In genomic region chr4:150999091-150999490, GRCh38 we compare ENCODE assay signal across 22 cellular contexts. TPM values are rescaled to one million over a fixed set of nuclear protein-coding genes. Genes with fewer than 3 reads are reported as not detected.
A peak's percentile ranks its signal among the peaks of the same experiment; 100 is the strongest.
DNase-seq lines count a peak whose midpoint lies in the region; ATAC-seq and TF ChIP-seq lines count a peak whose summit lies in the region.
"Had no signal": no experiment of that assay in that cellular context is flagged by ENCODE, and none has a peak within 500 bp of the region (broad histone marks: within the 10 kb centered on the region; RNA-seq: fewer than 3 reads in every experiment).

No MANE protein-coding gene starts in this region.

- no peak overlapping the region for H3K27ac Mint-ChIP-seq in endothelial cell (ENCODE audit: unreplicated experiment)
- no peak overlapping the region for H3K27ac Mint-ChIP-seq in activated CD4-positive, alpha-beta T cell treated with anti-CD3 and anti-CD28 coated beads for 36 hours

- no peak overlapping the region for H2AFZ ChIP-seq in Karpas-422 (ENCODE audit: low read length)

- peak overlapping the region; percentile 3; the same call in 1 of the 2 replicates for H3K4me3 ChIP-seq in Karpas-422 (ENCODE audit: low read length)
- H3K4me3 ChIP-seq: SJSA1, tibial nerve had no signal

- peaks cover 28% of the 10 kb centered on the region for H3K4me1 ChIP-seq in Karpas-422 (ENCODE audit: low read length)
- H3K4me1 ChIP-seq: SJSA1 had no signal

- H3K4me3 Mint-ChIP-seq in endothelial cell (ENCODE audit: unreplicated experiment), result peak overlapping the region; percentile 34
- H3K4me3 Mint-ChIP-seq in activated CD4-positive, alpha-beta T cell treated with anti-CD3 and anti-CD28 coated beads for 36 hours, result no peak overlapping the region
- H3K4me3 Mint-ChIP-seq: effector memory CD8-positive, alpha-beta T cell had no signal

- H3K36me3 ChIP-seq in Karpas-422 (ENCODE audit: insufficient read depth, low read length), result peaks cover 21% of the 10 kb centered on the region
- H3K36me3 ChIP-seq: SJSA1 had no signal

- no peak for TF ChIP-seq CTCF in endothelial cell (IDR thresholded peaks at IDR 0.05; ENCODE audit: unreplicated experiment)

- peak overlapping the region; percentile 31 for H3K27ac ChIP-seq in Karpas-422 (ENCODE audit: low read length)
- H3K27ac ChIP-seq: SJSA1, tibial nerve had no signal

- peaks cover 7% of the 10 kb centered on the region for H3K27me3 Mint-ChIP-seq in endothelial cell (ENCODE audit: unreplicated experiment)
- H3K27me3 Mint-ChIP-seq in activated CD4-positive, alpha-beta T cell treated with anti-CD3 and anti-CD28 coated beads for 36 hours, result no peaks in the 10 kb centered on the region
- H3K27me3 Mint-ChIP-seq: effector memory CD8-positive, alpha-beta T cell; naive thymus-derived CD8-positive, alpha-beta T cell had no signal

- H3K4me1 Mint-ChIP-seq in endothelial cell (ENCODE audit: unreplicated experiment), result peaks cover 11% of the 10 kb centered on the region
- peaks cover 54% of the 10 kb centered on the region for H3K4me1 Mint-ChIP-seq in activated CD4-positive, alpha-beta T cell treated with anti-CD3 and anti-CD28 coated beads for 36 hours

- POLR2A ChIA-PET in activated CD4-positive, alpha-beta T cell treated with anti-CD3 and anti-CD28 coated beads for 36 hours (lab: Charles Lee), result no interaction called here

- peak overlapping the region; percentile 30 for H3K4me2 ChIP-seq in Karpas-422 (ENCODE audit: low read depth, low read length, poor library complexity, severe bottlenecking)

- no peak overlapping the region for H3K9ac ChIP-seq in Karpas-422 (ENCODE audit: low read length)

- ATAC-seq in GM18520 (IDR thresholded peaks at IDR 0.05; ENCODE audit: unreplicated experiment) (no peak), GM19035 (IDR thresholded peaks at IDR 0.05; ENCODE audit: unreplicated experiment) (no peak)
- no peak for ATAC-seq in activated CD4-positive, alpha-beta T cell treated with anti-CD3 and anti-CD28 coated beads for 36 hours
- ATAC-seq: activated CD4-positive, CD25-positive, alpha-beta regulatory T cell treated with anti-CD3 and anti-CD28 coated beads, Interleukin-2, amount 50 U/mL, for 24 hours; effector memory CD8-positive, alpha-beta T cell; naive thymus-derived CD8-positive, alpha-beta T cell; Panc1; right cardiac atrium had no signal

- no peaks in the 10 kb centered on the region for H3K36me3 Mint-ChIP-seq in endothelial cell (ENCODE audit: low read depth, unreplicated experiment)
- peaks cover 29% of the 10 kb centered on the region for H3K36me3 Mint-ChIP-seq in activated CD4-positive, alpha-beta T cell treated with anti-CD3 and anti-CD28 coated beads for 36 hours (ENCODE audit: low read depth)

- intact Hi-C loops in activated CD4-positive, alpha-beta T cell treated with anti-CD3 and anti-CD28 coated beads for 36 hours (cut with DNase I, micrococcal nuclease), result no loop called here

- DNase-seq in CD1c-positive myeloid dendritic cell (ENCODE audit: extremely low spot score), result peak; percentile 22
- peak; percentile 70 for DNase-seq in Karpas-422
- peak; percentile 75 for DNase-seq in OCI-M1 (lab: John Stamatoyannopoulos, UW)
- DNase-seq in endothelial cell (ENCODE audit: low spot score), result no peak
- DNase-seq in central memory CD4-positive, alpha-beta T cell, result no peak
- no peak for DNase-seq in activated CD4-positive, alpha-beta T cell treated with anti-CD3 and anti-CD28 coated beads for 36 hours
- DNase-seq: activated CD8-positive, alpha-beta memory T cell treated with anti-CD3 and anti-CD28 coated beads for 24 hours; activated T-cell treated with anti-CD3 and anti-CD28 coated beads, Interleukin-2, amount 50 U/mL, for 48 hours; DMS79 treated with DMSO at 0.1 percent for 48 hours; effector memory CD8-positive, alpha-beta T cell; HCEC 1CT; naive thymus-derived CD8-positive, alpha-beta T cell; NCI-H1417 treated with DMSO at 0.1 percent for 48 hours; NCI-H526; right cardiac atrium; stimulated activated naive CD4-positive, alpha-beta T cell had no signal

- no peaks in the 10 kb centered on the region for H3K9me3 ChIP-seq in Karpas-422 (ENCODE audit: low read length)
- H3K9me3 ChIP-seq: SJSA1, tibial nerve had no signal

- CTCF ChIA-PET in activated CD4-positive, alpha-beta T cell treated with anti-CD3 and anti-CD28 coated beads for 36 hours (lab: Charles Lee), result interaction anchor here (0.6 kb wide), 2 partner anchors 321 to 886 kb away, joined by 3 read pairs; no protein-coding TSS in a partner anchor

- H3K27me3 ChIP-seq in Karpas-422 (ENCODE audit: low read length), result no peaks in the 10 kb centered on the region
- H3K27me3 ChIP-seq: SJSA1, tibial nerve had no signal

- no peaks in the 10 kb centered on the region for H3K9me2 ChIP-seq in Karpas-422 (replicated peaks; ENCODE audit: insufficient read depth, low read length)

- H4K20me1 ChIP-seq in Karpas-422 (ENCODE audit: insufficient read depth, low read depth, low read length), result no peaks in the 10 kb centered on the region

- no peaks in the 10 kb centered on the region for H3K9me3 Mint-ChIP-seq in endothelial cell (ENCODE audit: unreplicated experiment)
- peaks cover 2% of the 10 kb centered on the region for H3K9me3 Mint-ChIP-seq in activated CD4-positive, alpha-beta T cell treated with anti-CD3 and anti-CD28 coated beads for 36 hours (ENCODE audit: low read depth)
- H3K9me3 Mint-ChIP-seq: effector memory CD8-positive, alpha-beta T cell had no signal

- peaks cover 100% of the 10 kb centered on the region for H3K79me2 ChIP-seq in Karpas-422 (ENCODE audit: low read length)

RNA-seq across cellular contexts. Expression of gene LRBA, which starts 16.0 kb away (rescaled TPM):
- 113 and 131 TPM in 2 replicates for total RNA-seq in Karpas-422 (2014; rRNA removed; shearing (Covaris generic); ENCODE audit: low replicate concordance)
- 44.3 TPM for total RNA-seq in endothelial cell (ENCODE audit: unreplicated experiment)
- total RNA-seq in activated CD4-positive, alpha-beta T cell treated with anti-CD3 and anti-CD28 coated beads for 36 hours, result 10 to 100 TPM; 56.6 to 59.2 TPM

Comparison
In these comparisons a context has a peak if more than half of its experiments do, and no peak if none do; other contexts are left out.
1. DNase-seq: peak in CD1c-positive myeloid dendritic cell (single experiment), Karpas-422 (single experiment) and OCI-M1 (single experiment); none in endothelial cell (single experiment), central memory CD4-positive, alpha-beta T cell (single experiment) and activated CD4-positive, alpha-beta T cell treated with anti-CD3 and anti-CD28 coated beads for 36 hours (single experiment).